8 cellular contexts compared by ENCODE assay signal in the genomic region with DNA sequence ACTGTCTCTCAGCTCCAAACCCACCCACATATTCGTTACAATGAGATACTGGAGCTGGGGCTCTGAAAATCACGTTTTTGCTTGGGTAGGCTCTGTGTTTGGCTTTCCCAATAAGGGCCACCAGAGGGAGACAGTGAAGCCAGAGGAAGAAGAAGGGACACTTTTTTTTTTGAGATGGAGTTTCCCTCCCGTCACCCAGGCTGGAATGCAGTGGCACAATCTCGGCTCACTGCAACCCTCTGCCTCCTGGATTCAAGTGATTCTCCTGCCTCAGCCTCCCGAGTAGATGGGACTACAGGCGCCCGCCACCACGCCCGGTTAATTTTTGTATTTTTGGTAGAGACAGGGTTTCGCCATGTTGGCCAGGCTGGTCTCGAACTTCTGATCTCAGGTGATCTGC. TPM values are rescaled to one million over a fixed set of nuclear protein-coding genes. Genes with fewer than 3 reads are reported as not detected.
DNase-seq lines count a peak whose midpoint lies in the region; FAIRE-seq and TF ChIP-seq lines count a peak whose summit lies in the region.
"Not testable (repeated sequence)": the region's sequence is repeated elsewhere in the genome, so short reads cannot be mapped to it uniquely, and the experiment has no call there.

No MANE protein-coding gene starts in this region.

- not testable (repeated sequence) for H3K4me3 ChIP-seq in A673 (ENCODE audit: low read depth, low read length, poor library complexity, severe bottlenecking); keratinocyte (ENCODE audit: control insufficient read depth in 2 of 3, extremely low read depth in 1 of 3, insufficient read depth in 2 of 3, low read depth in 1 of 3, low read length in 3 of 3); smooth muscle cell

- not testable (repeated sequence) for H2AFZ ChIP-seq in keratinocyte (ENCODE audit: control insufficient read depth, low read length); smooth muscle cell (ENCODE audit: low read depth)

- dilution Hi-C loops in keratinocyte (cut with MboI; ENCODE audit: extremely low pct_ligation_motif_present, low sequenced_read_pairs) = not testable (repeated sequence)

- peak; percentile 48 for FAIRE-seq in keratinocyte (lab: Jason Lieb, UNC)

- not testable (repeated sequence) for H3F3A ChIP-seq in smooth muscle cell (ENCODE audit: low read depth)

- WGBS in smooth muscle cell (ENCODE audit: low lambda C conversion rate) = 61% methylated on average over 11 of the region's 11 CpGs

- CTCF ChIA-PET in A673 (lab: Charles Lee) = interaction anchor here (0.7 to 0.9 kb wide), 3 partner anchors 9 to 1172 kb away, joined by 3 to 5 read pairs (median 4); no protein-coding TSS in a partner anchor

- H3K36me3 ChIP-seq in A673 (ENCODE audit: insufficient read depth, low read length, poor library complexity, severe bottlenecking); keratinocyte (ENCODE audit: control insufficient read depth in 2 of 2, extremely low read depth in 1 of 2, insufficient read depth in 2 of 2, low read length in 2 of 2); smooth muscle cell (ENCODE audit: low read depth): not testable (repeated sequence)

- not testable (repeated sequence) for H3K36me3 Mint-ChIP-seq in dendritic cell treated with granulocyte-macrophage colony-stimulating factor and Interleukin-4, amounts not matched to agents 40 ng/mL and 50 ng/mL, for 4 days (ENCODE audit: low read depth)

- intact Hi-C loops in A673 (cut with micrococcal nuclease; ENCODE audit: unreplicated experiment) = loop anchor here (5.0 kb wide), 1 partner anchor 67 kb away; no protein-coding TSS in a partner anchor
- intact Hi-C loops in dendritic cell treated with granulocyte-macrophage colony-stimulating factor and Interleukin-4, amounts not matched to agents 40 ng/mL and 50 ng/mL, for 4 days (cut with micrococcal nuclease) = loop anchor here (5.0 kb wide), 1 partner anchor 67 kb away; no protein-coding TSS in a partner anchor

- H3K4me1 ChIP-seq in A673 (ENCODE audit: insufficient read depth, low read length, poor library complexity, severe bottlenecking); keratinocyte (ENCODE audit: control insufficient read depth, extremely low read depth, insufficient read depth, low read length); smooth muscle cell (ENCODE audit: low read depth): not testable (repeated sequence)

- not testable (repeated sequence) for H4K20me1 ChIP-seq in keratinocyte (ENCODE audit: control insufficient read depth, extremely low read depth, insufficient read depth, low read length); smooth muscle cell (ENCODE audit: low read depth)

- not testable (repeated sequence) for H3K27ac ChIP-seq in A673 (ENCODE audit: low read depth, low read length, poor library complexity, severe bottlenecking); keratinocyte (ENCODE audit: control insufficient read depth, insufficient read depth, low read length); smooth muscle cell (ENCODE audit: low read depth)

- peak; percentile 88 for DNase-seq in A673 (ENCODE audit: low spot score)
- peak; percentile 61 for DNase-seq in NCI-H1092 treated with DMSO at 0.1 percent for 48 hours (lab: John Stamatoyannopoulos, UW)
- peak; percentile 59 for DNase-seq in SIG-M5 treated with dmso at 0.1 percent for 504 hours (lab: John Stamatoyannopoulos, UW; ENCODE audit: unreplicated experiment)
- peak; percentile 44 for DNase-seq in activated CD8-positive, alpha-beta memory T cell treated with anti-CD3 and anti-CD28 coated beads, Interleukin-2, amount 50 U/mL, for 1 hour (ENCODE audit: extremely low read depth)
- not testable (repeated sequence) for DNase-seq in keratinocyte (ENCODE audit: low read depth, low spot score); smooth muscle cell (lab: John Stamatoyannopoulos, UW; ENCODE audit: unreplicated experiment)

- not testable (repeated sequence) for H3K9me3 ChIP-seq in A673 (ENCODE audit: low read depth, low read length, poor library complexity, severe bottlenecking); keratinocyte (ENCODE audit: control insufficient read depth, low read depth, low read length); smooth muscle cell (replicated peaks; ENCODE audit: low read depth)

- peaks cover 31% of the 10 kb centered on the region for H3K4me1 Mint-ChIP-seq in dendritic cell treated with granulocyte-macrophage colony-stimulating factor and Interleukin-4, amounts not matched to agents 40 ng/mL and 50 ng/mL, for 4 days (ENCODE audit: low read depth)

- not testable (repeated sequence) for H3K9me1 ChIP-seq in keratinocyte (ENCODE audit: control insufficient read depth, extremely low read depth, insufficient read depth, low read length)

- TF ChIP-seq CTCF in A673 (conservative IDR thresholded peaks at IDR 0.05; ENCODE audit: low read depth, low read length) = peak; percentile 72
- TF ChIP-seq CTCF in GM12872 (IDR thresholded peaks at IDR 0.05; ENCODE audit: insufficient read depth, low read depth, low read length) = peak; percentile 83
- peak; percentile 64 to 78 (median 72) for TF ChIP-seq CTCF in keratinocyte (optimal IDR thresholded peaks at IDR 0.05 in 1 of 3, IDR thresholded peaks at IDR 0.05 in 1 of 3, conservative IDR thresholded peaks at IDR 0.05 in 1 of 3; ENCODE audit: extremely low read depth in 1 of 3, insufficient read depth in 2 of 3, low read length in 3 of 3)
- TF ChIP-seq CTCF in smooth muscle cell (IDR thresholded peaks at IDR 0.05; ENCODE audit: borderline replicate concordance, insufficient read depth, poor library complexity, severe bottlenecking) = peak; percentile 64

- H3K9ac ChIP-seq in keratinocyte (ENCODE audit: control insufficient read depth, extremely low read depth, insufficient read depth, low read length); smooth muscle cell (ENCODE audit: low read depth): not testable (repeated sequence)

- not testable (repeated sequence) for H3K9me3 Mint-ChIP-seq in dendritic cell treated with granulocyte-macrophage colony-stimulating factor and Interleukin-4, amounts not matched to agents 40 ng/mL and 50 ng/mL, for 4 days

- H3K4me2 ChIP-seq in keratinocyte (ENCODE audit: control insufficient read depth, extremely low read depth, insufficient read depth, low read depth, low read length); smooth muscle cell: not testable (repeated sequence)

- not testable (repeated sequence) for H3K4me3 Mint-ChIP-seq in dendritic cell treated with granulocyte-macrophage colony-stimulating factor and Interleukin-4, amounts not matched to agents 40 ng/mL and 50 ng/mL, for 4 days

- peak overlapping the region; percentile 78 for H3K27ac Mint-ChIP-seq in dendritic cell treated with granulocyte-macrophage colony-stimulating factor and Interleukin-4, amounts not matched to agents 40 ng/mL and 50 ng/mL, for 4 days

- not testable (repeated sequence) for BruUV-seq in A673 (replicated peaks; lab: Mats Ljungman, UMichigan)

- not testable (repeated sequence) for H3K79me2 ChIP-seq in keratinocyte (ENCODE audit: control insufficient read depth, insufficient read depth, low read length); smooth muscle cell (ENCODE audit: low read depth)

- H3K27me3 ChIP-seq in A673 (replicated peaks; ENCODE audit: insufficient read depth, low read depth, low read length, poor library complexity); keratinocyte (ENCODE audit: control insufficient read depth, extremely low read depth, insufficient read depth, low read length); smooth muscle cell (ENCODE audit: low read depth): not testable (repeated sequence)

- POLR2A ChIA-PET in A673 (lab: Charles Lee; ENCODE audit: low non-redundant PET) = not testable (repeated sequence)

- H3K27me3 Mint-ChIP-seq in dendritic cell treated with granulocyte-macrophage colony-stimulating factor and Interleukin-4, amounts not matched to agents 40 ng/mL and 50 ng/mL, for 4 days = not testable (repeated sequence)

RNA-seq across cellular contexts. Expression of gene ZDHHC18, which starts 16.4 kb away (rescaled TPM):
- 27.9 and 31.5 TPM in 2 replicates for total RNA-seq in A673 (2021)
- 18.1 to 32.0 TPM (median 22.6 TPM) in 3 replicates for polyA plus RNA-seq in keratinocyte
- 14.0 TPM for polyA plus RNA-seq in keratinocyte (2011; ENCODE audit: low read depth)
- 22.3 and 28.7 TPM in 2 replicates for polyA plus RNA-seq in keratinocyte (2011; cell fraction: cytosol; rRNA removed)
- 27.8 and 32.9 TPM in 2 replicates for polyA plus RNA-seq in keratinocyte (2011; cell fraction: nucleus; rRNA removed)
- 16.3 and 18.4 TPM in 2 replicates for polyA plus RNA-seq in keratinocyte (2012; ENCODE audit: low replicate concordance)
- 21.5 to 62.9 TPM (median 45.1 TPM) in 3 replicates for polyA minus RNA-seq in keratinocyte
- 14.4 TPM for polyA minus RNA-seq in keratinocyte (2011; cell fraction: cytosol; rRNA and poly(A)+ RNA removed)
- polyA minus RNA-seq in keratinocyte (2011; cell fraction: nucleus; rRNA and poly(A)+ RNA removed) = 11.0 and 11.9 TPM in 2 replicates
- total RNA-seq in smooth muscle cell = 16.7 and 52.5 TPM in 2 replicates
- 20.3 and 20.8 TPM in 2 replicates for polyA plus RNA-seq in smooth muscle cell

RNA-seq across cellular contexts. Expression of gene PIGV, which starts 22.4 kb away (rescaled TPM):
- 4.9 and 9.1 TPM in 2 replicates for total RNA-seq in A673 (2021)
- polyA plus RNA-seq in keratinocyte = 14.2 to 21.1 TPM (median 15.9 TPM) in 3 replicates
- 3.2 TPM for polyA plus RNA-seq in keratinocyte (2011; ENCODE audit: low read depth)
- 11.7 and 14.0 TPM in 2 replicates for polyA plus RNA-seq in keratinocyte (2011; cell fraction: cytosol; rRNA removed)
- 26.1 and 26.9 TPM in 2 replicates for polyA plus RNA-seq in keratinocyte (2011; cell fraction: nucleus; rRNA removed)
- polyA plus RNA-seq in keratinocyte (2012; ENCODE audit: low replicate concordance) = 10.6 and 11.1 TPM in 2 replicates
- 11.2 to 39.6 TPM (median 25.5 TPM) in 3 replicates for polyA minus RNA-seq in keratinocyte
- polyA minus RNA-seq in keratinocyte (2011; cell fraction: cytosol; rRNA and poly(A)+ RNA removed) = 12.5 TPM
- 16.5 and 25.7 TPM in 2 replicates for polyA minus RNA-seq in keratinocyte (2011; cell fraction: nucleus; rRNA and poly(A)+ RNA removed)
- 9.9 and 13.8 TPM in 2 replicates for total RNA-seq in smooth muscle cell
- polyA plus RNA-seq in smooth muscle cell = 8.7 and 9.4 TPM in 2 replicates

RNA-seq across cellular contexts. Expression of gene SFN, which starts 52.8 kb away (rescaled TPM):
- 0.24 TPM in 1 of 2 replicates, not detected in the other for total RNA-seq in A673 (2021)
- 1,394 to 2,602 TPM (median 2,333 TPM) in 3 replicates for polyA plus RNA-seq in keratinocyte
- polyA plus RNA-seq in keratinocyte (2011; ENCODE audit: low read depth) = 775 TPM
- 1,484 and 3,345 TPM in 2 replicates for polyA plus RNA-seq in keratinocyte (2011; cell fraction: cytosol; rRNA removed)
- polyA plus RNA-seq in keratinocyte (2011; cell fraction: nucleus; rRNA removed) = 1,730 and 2,605 TPM in 2 replicates
- 3,203 and 3,341 TPM in 2 replicates for polyA plus RNA-seq in keratinocyte (2012; ENCODE audit: low replicate concordance)
- polyA minus RNA-seq in keratinocyte = 637 to 2,055 TPM (median 889 TPM) in 3 replicates
- 1,532 TPM for polyA minus RNA-seq in keratinocyte (2011; cell fraction: cytosol; rRNA and poly(A)+ RNA removed)
- 888 and 889 TPM in 2 replicates for polyA minus RNA-seq in keratinocyte (2011; cell fraction: nucleus; rRNA and poly(A)+ RNA removed)
- 62.8 and 110 TPM in 2 replicates for total RNA-seq in smooth muscle cell
- polyA plus RNA-seq in smooth muscle cell = 112 and 320 TPM in 2 replicates

Comparison
In these comparisons a context has a peak if more than half of its experiments do, and no peak if none do; other contexts are left out.
1. RNA of gene SFN, which starts 52.8 kb away (total RNA-seq): 62.8 to 110 TPM in smooth muscle cell; 0.24 TPM in A673; every median in the first group is over 10 times any median in the second.
2. Peak in every context shown above with its lines, with median percentiles within 50 percentile points of each other: CTCF ChIP-seq.